In genomic region chr14:51295666-51296263, GRCh38 we compare ENCODE assay signal across 17 cellular contexts.
"Had no signal": no experiment of that assay in that cellular context is flagged by ENCODE, and none has a peak within 500 bp of the region (broad histone marks: within the 10 kb centered on the region; RNA-seq: fewer than 3 reads in every experiment).

No MANE protein-coding gene starts in this region.

- H3K27ac ChIP-seq: body of pancreas, gastrocnemius medialis, heart right ventricle, left lung, psoas muscle, upper lobe of right lung had no signal

- H3K4me1 ChIP-seq: left lung, psoas muscle had no signal

- H3K4me1 Mint-ChIP-seq: endodermal cell had no signal

- H3K4me3 ChIP-seq: body of pancreas, gastrocnemius medialis, heart right ventricle, left lung, psoas muscle, upper lobe of right lung had no signal

- H3K36me3 ChIP-seq: gastrocnemius medialis, heart right ventricle, left lung, upper lobe of right lung had no signal

- H3K9me3 Mint-ChIP-seq: activated naive CD4-positive, alpha-beta T cell treated with anti-CD3 and anti-CD28 coated beads, Interleukin-2, amount 10 ng/mL, durations not matched to agents 7 days and 5 days; activated T-helper 2 cell treated with anti-CD3 and anti-CD28 coated beads, Interferon-gamma antibody, Interleukin-2, Interleukin-4, amounts not matched to agents 10 μg/mL and 5 μg/mL and 100 μg/mL, durations not matched to agents 14 hours and 24 hours and 36 hours; dendritic cell treated with granulocyte-macrophage colony-stimulating factor and Interleukin-4, amounts not matched to agents 40 ng/mL and 50 ng/mL, for 4 days; endodermal cell; memory B cell; stimulated activated naive CD8-positive, alpha-beta T cell treated with anti-CD3 and anti-CD28 coated beads, Interleukin-15, Interleukin-2, amounts not matched to agents 100 ng/mL and 50 ng/mL, for 24 hours; WTC11 had no signal

- ATAC-seq: body of pancreas, gastrocnemius medialis, heart right ventricle, left lung, psoas muscle, sciatic nerve, upper lobe of right lung, WTC11 had no signal

- H3K27me3 ChIP-seq: body of pancreas, gastrocnemius medialis, heart right ventricle, left lung, upper lobe of right lung had no signal

- FAIRE-seq: islet of Langerhans had no signal

- H3K27ac Mint-ChIP-seq: activated naive CD4-positive, alpha-beta T cell treated with anti-CD3 and anti-CD28 coated beads, Interleukin-2, amount 10 ng/mL, durations not matched to agents 7 days and 5 days; activated T-helper 2 cell treated with anti-CD3 and anti-CD28 coated beads, Interferon-gamma antibody, Interleukin-2, Interleukin-4, amounts not matched to agents 10 μg/mL and 5 μg/mL and 100 μg/mL, durations not matched to agents 14 hours and 24 hours and 36 hours; dendritic cell treated with granulocyte-macrophage colony-stimulating factor and Interleukin-4, amounts not matched to agents 40 ng/mL and 50 ng/mL, for 4 days; endodermal cell; memory B cell; stimulated activated naive CD8-positive, alpha-beta T cell treated with anti-CD3 and anti-CD28 coated beads, Interleukin-15, Interleukin-2, amounts not matched to agents 100 ng/mL and 50 ng/mL, for 24 hours; WTC11 had no signal

- H3K27me3 Mint-ChIP-seq: activated naive CD4-positive, alpha-beta T cell treated with anti-CD3 and anti-CD28 coated beads, Interleukin-2, amount 10 ng/mL, durations not matched to agents 7 days and 5 days; dendritic cell treated with granulocyte-macrophage colony-stimulating factor and Interleukin-4, amounts not matched to agents 40 ng/mL and 50 ng/mL, for 4 days had no signal

- H3K4me3 Mint-ChIP-seq: activated naive CD4-positive, alpha-beta T cell treated with anti-CD3 and anti-CD28 coated beads, Interleukin-2, amount 10 ng/mL, durations not matched to agents 7 days and 5 days; dendritic cell treated with granulocyte-macrophage colony-stimulating factor and Interleukin-4, amounts not matched to agents 40 ng/mL and 50 ng/mL, for 4 days; endodermal cell; memory B cell; stimulated activated naive CD8-positive, alpha-beta T cell treated with anti-CD3 and anti-CD28 coated beads, Interleukin-15, Interleukin-2, amounts not matched to agents 100 ng/mL and 50 ng/mL, for 24 hours; WTC11 had no signal

- DNase-seq: activated CD4-positive, alpha-beta T cell treated with anti-CD3 and anti-CD28 coated beads for 48 hours; activated naive CD4-positive, alpha-beta T cell treated with anti-CD3 and anti-CD28 coated beads, Interleukin-2, amount 10 ng/mL, durations not matched to agents 7 days and 5 days; body of pancreas; endodermal cell; gastrocnemius medialis; heart right ventricle; left lung; psoas muscle; stimulated activated CD4-positive, alpha-beta T cell treated with anti-CD3 and anti-CD28 coated beads, Interleukin-2, amount 100 ng/mL, for 24 hours; upper lobe of right lung had no signal

- H3K9me3 ChIP-seq: body of pancreas, gastrocnemius medialis, heart right ventricle, left lung, psoas muscle, upper lobe of right lung had no signal

- H3K36me3 Mint-ChIP-seq: activated naive CD4-positive, alpha-beta T cell treated with anti-CD3 and anti-CD28 coated beads, Interleukin-2, amount 10 ng/mL, durations not matched to agents 7 days and 5 days; memory B cell; WTC11 had no signal
